In the genomic region with DNA sequence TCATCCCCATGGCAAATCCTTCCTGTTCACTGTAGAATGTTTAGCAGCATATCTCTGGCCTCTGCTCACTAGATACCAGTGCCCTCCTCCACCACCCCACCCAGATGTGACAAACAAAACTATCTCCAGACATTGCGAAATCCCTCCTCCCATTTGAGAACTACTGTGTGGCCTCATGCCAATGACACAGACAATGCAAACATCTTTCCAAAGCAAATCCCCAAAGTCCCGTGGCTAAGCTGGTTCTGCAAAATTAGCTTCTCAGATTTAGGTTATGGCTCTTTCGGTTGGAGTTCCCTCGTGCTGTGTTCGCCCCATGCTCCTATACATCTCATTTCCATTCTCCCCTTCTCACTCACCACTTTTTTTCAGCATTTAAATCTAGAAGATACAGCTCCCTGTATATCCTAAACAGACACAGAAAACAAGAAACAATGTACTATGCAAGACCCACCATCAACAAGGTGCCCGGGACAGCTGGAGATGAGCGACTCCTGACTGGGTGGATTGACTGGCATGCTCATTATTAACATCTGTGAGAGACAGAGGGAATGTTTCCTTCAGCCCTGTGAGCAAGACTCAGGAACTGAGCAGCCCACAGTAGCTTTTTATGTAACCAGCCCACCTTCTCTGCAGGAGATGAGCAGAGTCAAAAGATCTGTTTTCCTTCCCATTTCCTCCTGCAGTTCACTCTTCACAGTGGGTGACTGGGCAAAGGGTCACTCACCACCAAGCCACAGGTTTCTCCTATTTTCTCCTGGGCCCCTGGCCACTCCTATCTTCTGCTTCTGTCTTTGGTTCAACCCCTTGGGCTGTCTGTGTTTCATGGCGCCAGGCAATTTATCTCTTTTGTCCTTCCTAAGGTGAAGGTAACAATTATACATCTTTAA, we compare ENCODE assay signal across 13 cellular contexts.
DNase-seq lines count a peak whose midpoint lies in the region; ATAC-seq and TF ChIP-seq lines count a peak whose summit lies in the region.
"Had no signal": no experiment of that assay in that cellular context is flagged by ENCODE, and none has a peak within 500 bp of the region (broad histone marks: within the 10 kb centered on the region; RNA-seq: fewer than 3 reads in every experiment).

No MANE protein-coding gene starts in this region.

- no peak overlapping the region for H3K4me3 ChIP-seq in fibroblast of mammary gland (ENCODE audit: control insufficient read depth, low read depth, low read length)
- H3K4me3 ChIP-seq in sigmoid colon, result no peak overlapping the region
- H3K4me3 ChIP-seq: spleen had no signal

- no peak for TF ChIP-seq EP300 in sigmoid colon (IDR thresholded peaks at IDR 0.05)

- no peaks in the 10 kb centered on the region for H3K27me3 ChIP-seq in sigmoid colon
- H3K27me3 ChIP-seq: spleen had no signal

- H3K27ac ChIP-seq in sigmoid colon, result no peak overlapping the region
- H3K27ac ChIP-seq: epithelial cell of prostate, spleen had no signal

- WGBS in sigmoid colon, 2 donors, result 71 to 80% methylated on average over 8 of the region's 8 CpGs

- intact Hi-C loops in sigmoid colon (cut with DNase I), result no loop called here

- ATAC-seq in HG03196 (IDR thresholded peaks at IDR 0.05; ENCODE audit: unreplicated experiment) (no peak), GM18519 (IDR thresholded peaks at IDR 0.05; ENCODE audit: low FRiP score, unreplicated experiment) (no peak)
- ATAC-seq: stimulated activated naive CD8-positive, alpha-beta T cell treated with anti-CD3 and anti-CD28 coated beads, Interleukin-15, amount 100 ng/mL, for 72 hours had no signal

- peaks cover 0 to 14% (median 9%) of the 10 kb centered on the region in 4 donors for H3K4me1 ChIP-seq in sigmoid colon

- no peaks in the 10 kb centered on the region for H3K9me3 ChIP-seq in sigmoid colon

- H3K36me3 ChIP-seq in sigmoid colon, result no peaks in the 10 kb centered on the region

- DNase-seq in NOMO-1 treated with DMSO at 0.1 percent for 48 hours (lab: John Stamatoyannopoulos, UW; ENCODE audit: unreplicated experiment) (peak; percentile 57), NOMO-1 treated with dmso at 0.1 percent for 144 hours (lab: John Stamatoyannopoulos, UW; ENCODE audit: unreplicated experiment) (no peak), NCI-H345 treated with DMSO at 0.1 percent for 48 hours (lab: John Stamatoyannopoulos, UW; ENCODE audit: unreplicated experiment) (peak; percentile 51), fibroblast of mammary gland (ENCODE audit: low read depth) (peak; percentile 23), sigmoid colon (peak; percentile 66), NK-92 (lab: John Stamatoyannopoulos, UW; ENCODE audit: unreplicated experiment) (no peak)
- DNase-seq: left cardiac atrium; NCI-H524 treated with DMSO at 0.1 percent for 48 hours; spleen; stimulated activated naive CD8-positive, alpha-beta T cell treated with anti-CD3 and anti-CD28 coated beads, Interleukin-15, amount 100 ng/mL, for 72 hours had no signal

- TF ChIP-seq CTCF in fibroblast of mammary gland (conservative IDR thresholded peaks at IDR 0.05; ENCODE audit: control insufficient read depth, insufficient read depth, low read depth, low read length), result no peak
- no peak for TF ChIP-seq CTCF in sigmoid colon (IDR thresholded peaks at IDR 0.05)

- no peak for TF ChIP-seq POLR2A in sigmoid colon (IDR thresholded peaks at IDR 0.05)

Comparison
In these comparisons a context has a peak if more than half of its experiments do, and no peak if none do; other contexts are left out.
1. DNase-seq: peak in NOMO-1 treated with DMSO at 0.1 percent for 48 hours (single experiment), NCI-H345 treated with DMSO at 0.1 percent for 48 hours (single experiment), fibroblast of mammary gland (single experiment) and sigmoid colon (single experiment); none in NOMO-1 treated with dmso at 0.1 percent for 144 hours (single experiment) and NK-92 (single experiment).